In genomic region chr20:40361916-40362315, GRCh38 we compare ENCODE assay signal across 19 cellular contexts.
"Had no signal": no experiment of that assay in that cellular context is flagged by ENCODE, and none has a peak within 500 bp of the region (broad histone marks: within the 10 kb centered on the region; RNA-seq: fewer than 3 reads in every experiment).

No MANE protein-coding gene starts in this region.

- ATAC-seq: heart left ventricle; psoas muscle; sciatic nerve; stimulated activated naive B cell treated with anti-CD40 and anti-IgM and Interleukin-4, amounts not matched to agents 10 μg/mL and 1 μg/mL and 100 μg/mL, for 72 hours; stimulated activated naive CD8-positive, alpha-beta T cell treated with anti-CD3 and anti-CD28 coated beads, Interleukin-15, amount 100 ng/mL, for 72 hours had no signal

- H3K9me3 Mint-ChIP-seq: nephron had no signal

- H3K27me3 Mint-ChIP-seq: stimulated activated naive CD8-positive, alpha-beta T cell treated with anti-CD3 and anti-CD28 coated beads, Interleukin-15, amount 100 ng/mL, for 72 hours had no signal

- H3K36me3 ChIP-seq: heart left ventricle, spleen, thoracic aorta, transverse colon had no signal

- H3K27ac ChIP-seq: heart left ventricle, psoas muscle, spleen, thoracic aorta, transverse colon had no signal

- H3K4me3 ChIP-seq: heart left ventricle, psoas muscle, spleen, thoracic aorta, transverse colon had no signal

- H3K4me1 Mint-ChIP-seq: naive B cell; nephron; stimulated activated naive B cell treated with anti-CD40 and anti-IgM and Interleukin-4, amounts not matched to agents 10 μg/mL and 1 μg/mL and 100 μg/mL, for 72 hours; stimulated activated naive CD8-positive, alpha-beta T cell treated with anti-CD3 and anti-CD28 coated beads, Interleukin-15, amount 100 ng/mL, for 72 hours had no signal

- DNase-seq: dermis blood vessel endothelial cell; erythroblast; heart left ventricle; hippocampal formation; kidney glomerular epithelial cell; mesendoderm; naive B cell; psoas muscle; retina; spleen; stimulated activated CD4-positive, alpha-beta T cell treated with anti-CD3 and anti-CD28 coated beads, Interleukin-15, amount 100 ng/mL, for 24 hours; stimulated activated CD4-positive, alpha-beta T cell treated with anti-CD3 and anti-CD28 coated beads, Interleukin-1b, Interleukin-23, amount 100 ng/mL, for 48 hours; stimulated activated CD4-positive, alpha-beta T cell treated with anti-CD3 and anti-CD28 coated beads, Interleukin-4, amount 100 ng/mL, for 24 hours; stimulated activated naive B cell treated with anti-CD40 and anti-IgM and Interleukin-4, amounts not matched to agents 10 μg/mL and 1 μg/mL and 100 μg/mL, for 72 hours; stimulated activated naive CD8-positive, alpha-beta T cell treated with anti-CD3 and anti-CD28 coated beads, Interleukin-15, amount 100 ng/mL, for 72 hours; transverse colon had no signal

- H3K4me3 Mint-ChIP-seq: naive B cell; nephron; stimulated activated naive B cell treated with anti-CD40 and anti-IgM and Interleukin-4, amounts not matched to agents 10 μg/mL and 1 μg/mL and 100 μg/mL, for 72 hours; stimulated activated naive CD8-positive, alpha-beta T cell treated with anti-CD3 and anti-CD28 coated beads, Interleukin-15, amount 100 ng/mL, for 72 hours had no signal

- H3K27ac Mint-ChIP-seq: naive B cell; nephron; stimulated activated naive B cell treated with anti-CD40 and anti-IgM and Interleukin-4, amounts not matched to agents 10 μg/mL and 1 μg/mL and 100 μg/mL, for 72 hours; stimulated activated naive CD8-positive, alpha-beta T cell treated with anti-CD3 and anti-CD28 coated beads, Interleukin-15, amount 100 ng/mL, for 72 hours had no signal

- H3K27me3 ChIP-seq: spleen, transverse colon had no signal

- H3K9me3 ChIP-seq: heart left ventricle, psoas muscle, spleen, thoracic aorta, transverse colon had no signal

- H3K36me3 Mint-ChIP-seq: naive B cell; stimulated activated naive B cell treated with anti-CD40 and anti-IgM and Interleukin-4, amounts not matched to agents 10 μg/mL and 1 μg/mL and 100 μg/mL, for 72 hours had no signal

- H3K4me1 ChIP-seq: psoas muscle, transverse colon had no signal
